ENCODE assay signal across 28 cellular contexts in the genomic region with DNA sequence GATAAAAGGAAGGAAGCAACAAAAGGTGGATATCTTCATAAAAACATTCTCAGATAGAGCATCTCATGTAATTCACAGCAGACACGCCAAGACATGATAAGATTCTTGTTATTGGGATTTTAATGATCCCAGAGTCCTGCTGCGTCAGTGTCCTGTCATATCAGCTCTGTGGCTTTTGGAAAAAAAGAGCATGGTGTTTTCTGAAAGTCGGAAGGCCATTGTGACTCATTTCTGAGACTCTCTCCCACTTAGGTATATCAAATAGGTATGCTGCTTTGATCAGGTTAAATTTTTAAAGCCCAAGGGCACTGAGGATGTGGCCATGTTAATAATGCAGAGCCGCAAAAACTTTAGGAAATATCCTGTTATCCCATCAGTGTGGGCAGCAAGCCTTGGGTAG.
"Had no signal": no experiment of that assay in that cellular context is flagged by ENCODE, and none has a peak within 500 bp of the region (broad histone marks: within the 10 kb centered on the region; RNA-seq: fewer than 3 reads in every experiment).

No MANE protein-coding gene starts in this region.

- DNase-seq: dorsolateral prefrontal cortex; effector CD4-positive, alpha-beta T cell; glutamatergic neuron; immature natural killer cell; kidney; mesenchymal stem cell; mucosa of descending colon; naive B cell; pancreas; right lobe of liver; small intestine; stimulated activated CD4-positive, alpha-beta T cell treated with anti-CD3 and anti-CD28 coated beads, Interleukin-12 subunit alpha, Interleukin-12 subunit beta, amount 100 ng/mL, for 4 hours; stimulated activated CD4-positive, alpha-beta T cell treated with anti-CD3 and anti-CD28 coated beads, Interleukin-1b, Interleukin-23, amount 100 ng/mL, for 48 hours; stimulated activated CD4-positive, alpha-beta T cell treated with anti-CD3 and anti-CD28 coated beads, Interleukin-4, amount 100 ng/mL, for 1 hour; stimulated activated CD8-positive, alpha-beta memory T cell treated with anti-CD3 and anti-CD28 coated beads, Interleukin-4, amount 100 ng/mL, for 48 hours; stimulated activated naive CD4-positive, alpha-beta T cell; stimulated activated naive CD8-positive, alpha-beta T cell treated with anti-CD3 and anti-CD28 coated beads, Interleukin-15, amount 100 ng/mL, for 72 hours; trophoblast cell had no signal

- H3K27ac Mint-ChIP-seq: immature natural killer cell; mesothelial cell of epicardium; naive B cell; natural killer cell treated with Interleukin-12 subunit alpha and Interleukin-12 subunit beta and Interleukin-15 and Interleukin-18, amount 100 ng/mL, for 72 hours; stimulated activated naive CD8-positive, alpha-beta T cell treated with anti-CD3 and anti-CD28 coated beads, Interleukin-15, amount 100 ng/mL, for 72 hours had no signal

- H3K27ac ChIP-seq: dorsolateral prefrontal cortex, epithelial cell of prostate, neutrophil, pancreas, right lobe of liver, suprapubic skin, vagina had no signal

- H3K4me1 Mint-ChIP-seq: immature natural killer cell; naive B cell; neural crest cell; stimulated activated naive CD8-positive, alpha-beta T cell treated with anti-CD3 and anti-CD28 coated beads, Interleukin-15, amount 100 ng/mL, for 72 hours had no signal

- H3K36me3 ChIP-seq: neutrophil, pancreas, right lobe of liver, suprapubic skin, vagina had no signal

- ATAC-seq: esophagus mucosa; left lobe of liver; mucosa of descending colon; natural killer cell treated with Interleukin-12 subunit alpha and Interleukin-12 subunit beta and Interleukin-15 and Interleukin-18, amount 100 ng/mL, for 72 hours; pancreas; right lobe of liver; stimulated activated naive CD8-positive, alpha-beta T cell treated with anti-CD3 and anti-CD28 coated beads, Interleukin-15, amount 100 ng/mL, for 72 hours had no signal

- H3K36me3 Mint-ChIP-seq: immature natural killer cell; mesothelial cell of epicardium; naive B cell; natural killer cell treated with Interleukin-12 subunit alpha and Interleukin-12 subunit beta and Interleukin-15 and Interleukin-18, amount 100 ng/mL, for 72 hours had no signal

- H3K4me1 ChIP-seq: pancreas, right lobe of liver, suprapubic skin had no signal

- H3K9me3 ChIP-seq: mucosa of descending colon, neutrophil, pancreas, right lobe of liver, suprapubic skin, vagina had no signal

- H3K9me3 Mint-ChIP-seq: neural crest cell had no signal

- H3K4me3 Mint-ChIP-seq: immature natural killer cell; mesothelial cell of epicardium; naive B cell; natural killer cell treated with Interleukin-12 subunit alpha and Interleukin-12 subunit beta and Interleukin-15 and Interleukin-18, amount 100 ng/mL, for 72 hours; neural crest cell; stimulated activated naive CD8-positive, alpha-beta T cell treated with anti-CD3 and anti-CD28 coated beads, Interleukin-15, amount 100 ng/mL, for 72 hours had no signal

- H3K27me3 Mint-ChIP-seq: naive B cell; stimulated activated naive CD8-positive, alpha-beta T cell treated with anti-CD3 and anti-CD28 coated beads, Interleukin-15, amount 100 ng/mL, for 72 hours had no signal

- H3K27me3 ChIP-seq: dorsolateral prefrontal cortex, neutrophil, pancreas, right lobe of liver, suprapubic skin, vagina had no signal

- H3K4me3 ChIP-seq: lung, mucosa of descending colon, pancreas, right lobe of liver, suprapubic skin, vagina had no signal
